18 cellular contexts compared by ENCODE assay signal in the genomic region with DNA sequence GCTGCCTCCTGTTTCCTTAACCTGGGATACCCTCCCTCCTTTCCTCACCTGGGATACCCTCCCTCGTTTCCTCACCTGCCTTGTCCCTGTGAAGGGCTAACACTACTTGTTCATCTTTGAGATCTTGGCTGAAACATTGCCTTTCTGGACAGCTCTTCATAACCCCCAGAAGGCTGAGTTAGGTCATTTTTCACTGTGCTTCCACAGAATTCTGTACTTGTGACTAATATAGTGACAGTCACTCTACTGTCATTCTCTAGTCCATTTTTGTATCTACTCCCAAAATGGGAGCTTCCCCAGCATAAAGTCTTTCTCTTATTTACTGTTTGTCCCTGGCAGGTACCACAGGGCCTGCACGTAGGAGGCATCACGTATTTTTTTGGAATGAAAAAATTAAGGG. TPM values are rescaled to one million over a fixed set of nuclear protein-coding genes. Genes with fewer than 3 reads are reported as not detected.
DNase-seq lines count a peak whose midpoint lies in the region; ATAC-seq and TF ChIP-seq lines count a peak whose summit lies in the region.
"Had no signal": no experiment of that assay in that cellular context is flagged by ENCODE, and none has a peak within 500 bp of the region (broad histone marks: within the 10 kb centered on the region; RNA-seq: fewer than 3 reads in every experiment).

No MANE protein-coding gene starts in this region.

- no peak overlapping the region for H3K4me3 Mint-ChIP-seq in dendritic cell treated with granulocyte-macrophage colony-stimulating factor and Interleukin-4, amounts not matched to agents 40 ng/mL and 50 ng/mL, for 4 days
- H3K4me3 Mint-ChIP-seq in progenitor cell of endocrine pancreas (ENCODE audit: low read depth) = no peak overlapping the region

- H3K36me3 Mint-ChIP-seq in dendritic cell treated with granulocyte-macrophage colony-stimulating factor and Interleukin-4, amounts not matched to agents 40 ng/mL and 50 ng/mL, for 4 days (ENCODE audit: low read depth) = no peaks in the 10 kb centered on the region
- H3K36me3 Mint-ChIP-seq in progenitor cell of endocrine pancreas (ENCODE audit: insufficient read depth) = peaks cover 3% of the 10 kb centered on the region

- peak; percentile 45 for DNase-seq in EH (ENCODE audit: low read depth)
- DNase-seq in LHCN-M2 (ENCODE audit: low read depth) = peak; percentile 18
- no peak for DNase-seq in progenitor cell of endocrine pancreas (ENCODE audit: low spot score, unreplicated experiment)
- no peak for DNase-seq in NCI-H748 treated with DMSO at 0.1 percent for 48 hours (lab: John Stamatoyannopoulos, UW)
- DNase-seq in SK-N-DZ (ENCODE audit: low spot score) = no peak
- DNase-seq in left lobe of liver (ENCODE audit: low spot score) = no peak
- DNase-seq: COR-L47, KG1, NCI-H1048, NCI-H1436 treated with DMSO at 0.1 percent for 48 hours, NCI-H2029 treated with DMSO at 0.1 percent for 48 hours, NCI-H510A, SHP77 had no signal

- no peaks in the 10 kb centered on the region for H3K9me3 Mint-ChIP-seq in dendritic cell treated with granulocyte-macrophage colony-stimulating factor and Interleukin-4, amounts not matched to agents 40 ng/mL and 50 ng/mL, for 4 days
- H3K9me3 Mint-ChIP-seq in progenitor cell of endocrine pancreas (ENCODE audit: low read depth) = no peaks in the 10 kb centered on the region

- H3K27me3 Mint-ChIP-seq in dendritic cell treated with granulocyte-macrophage colony-stimulating factor and Interleukin-4, amounts not matched to agents 40 ng/mL and 50 ng/mL, for 4 days = no peaks in the 10 kb centered on the region
- H3K27me3 Mint-ChIP-seq in progenitor cell of endocrine pancreas = peaks cover 3% of the 10 kb centered on the region

- no peak for TF ChIP-seq CTCF in progenitor cell of endocrine pancreas (IDR thresholded peaks at IDR 0.05; ENCODE audit: unreplicated experiment)

- ATAC-seq in HG03342 (IDR thresholded peaks at IDR 0.05; ENCODE audit: unreplicated experiment) = no peak
- no peak for ATAC-seq in left lobe of liver
- ATAC-seq: A549, HCT116, Panc1 had no signal

- H3K4me1 Mint-ChIP-seq in dendritic cell treated with granulocyte-macrophage colony-stimulating factor and Interleukin-4, amounts not matched to agents 40 ng/mL and 50 ng/mL, for 4 days (ENCODE audit: low read depth) = peaks cover 25% of the 10 kb centered on the region
- peaks cover 22% of the 10 kb centered on the region for H3K4me1 Mint-ChIP-seq in progenitor cell of endocrine pancreas (ENCODE audit: low read depth)

- intact Hi-C loops in dendritic cell treated with granulocyte-macrophage colony-stimulating factor and Interleukin-4, amounts not matched to agents 40 ng/mL and 50 ng/mL, for 4 days (cut with micrococcal nuclease) = no loop called here

- H3K27ac Mint-ChIP-seq in dendritic cell treated with granulocyte-macrophage colony-stimulating factor and Interleukin-4, amounts not matched to agents 40 ng/mL and 50 ng/mL, for 4 days = peak overlapping the region; percentile 73
- H3K27ac Mint-ChIP-seq in progenitor cell of endocrine pancreas = peak overlapping the region; percentile 3

RNA-seq across cellular contexts. Expression of a gene that starts 21.5 kb away (rescaled TPM):
- total RNA-seq in LHCN-M2 (2014; rRNA removed) = 25.0 and 39.7 TPM in 2 replicates
- polyA plus RNA-seq in LHCN-M2 (2012) = 92.8 TPM
- 43.9 and 46.0 TPM in 2 replicates for total RNA-seq in progenitor cell of endocrine pancreas
- not detected in 2 replicates for polyA plus RNA-seq in SK-N-DZ (2014; cell fraction: cytosol; rRNA removed)
- polyA plus RNA-seq in SK-N-DZ (2014; cell fraction: nucleus; rRNA removed) = not detected in 2 replicates
- total RNA-seq in left lobe of liver = 7.6 TPM

Comparison
In these comparisons a context has a peak if more than half of its experiments do, and no peak if none do; other contexts are left out.
1. DNase-seq: peak in EH (single experiment) and LHCN-M2 (single experiment); none in progenitor cell of endocrine pancreas (single experiment), NCI-H748 treated with DMSO at 0.1 percent for 48 hours (single experiment), SK-N-DZ (single experiment) and left lobe of liver (single experiment).